Comparison of ENCODE assay signal across 8 cellular contexts in genomic region chr5:180070726-180071417, GRCh38. TPM values are rescaled to one million over a fixed set of nuclear protein-coding genes. Genes with fewer than 3 reads are reported as not detected.
DNase-seq lines count a peak whose midpoint lies in the region; ATAC-seq and TF ChIP-seq lines count a peak whose summit lies in the region.

No MANE protein-coding gene starts in this region.

- DNase-seq in NCI-H524 (lab: John Stamatoyannopoulos, UW) (peak; percentile 34 to 46), NCI-H524 treated with DMSO at 0.1 percent for 48 hours (lab: John Stamatoyannopoulos, UW) (no peak), Kasumi-1 (lab: John Stamatoyannopoulos, UW) (peak; percentile 55 to 80), mucosa of descending colon (peak in 1 of 3 donors; percentile 41), transverse colon (peak; percentile 33)

- intact Hi-C loops in mucosa of descending colon (cut with DNase I, micrococcal nuclease) (no loop called here), transverse colon (cut with DNase I; ENCODE audit: low total_unique reads) (no loop called here)

- no peak for TF ChIP-seq EP300 in transverse colon (IDR thresholded peaks at IDR 0.05; ENCODE audit: low read depth)

- H3K27me3 ChIP-seq in transverse colon, result no peaks in the 10 kb centered on the region

- ATAC-seq in esophagus mucosa, result peak; percentile 12
- ATAC-seq in mucosa of descending colon, result peak; percentile 46
- ATAC-seq in HG03097 (IDR thresholded peaks at IDR 0.05; ENCODE audit: low FRiP score, unreplicated experiment), result no peak

- H3K36me3 ChIP-seq in mucosa of descending colon (ENCODE audit: low read depth) (no peaks in the 10 kb centered on the region), transverse colon (no peaks in the 10 kb centered on the region)

- TF ChIP-seq CTCF in WI38 (IDR thresholded peaks at IDR 0.05; ENCODE audit: low read depth, low read length) (no peak), mucosa of descending colon (IDR thresholded peaks at IDR 0.05) (no peak), transverse colon (IDR thresholded peaks at IDR 0.05) (no peak)

- peak overlapping the region; percentile 96 to 99 (median 97) for H3K27ac ChIP-seq in transverse colon

- H3K4me3 ChIP-seq in WI38 (ENCODE audit: low read depth, low read length) (peak overlapping the region; percentile 69), mucosa of descending colon (peak overlapping the region; percentile 67), transverse colon (peak overlapping the region; percentile 79 to 98 (median 88))

- TF ChIP-seq POLR2A in transverse colon (IDR thresholded peaks at IDR 0.05), result no peak

- H3K9me3 ChIP-seq in mucosa of descending colon, result no peaks in the 10 kb centered on the region
- no peaks in the 10 kb centered on the region for H3K9me3 ChIP-seq in transverse colon

- in situ Hi-C loops in transverse colon (cut with MboI; ENCODE audit: low pct_ligation_motif_present in 1 of 4, low pct_unique_long_range_greater_than_20kb in 1 of 4, low sequenced_read_pairs in 3 of 4), result no loop called here

- H3K4me1 ChIP-seq in mucosa of descending colon (ENCODE audit: low read depth) (peaks cover 5% of the 10 kb centered on the region), transverse colon (peaks cover 4 to 34% (median 11%) of the 10 kb centered on the region in 4 donors)

- WGBS in transverse colon (ENCODE audit: low coverage in 1 of 2), 2 donors, result 3 to 6% methylated on average over 10 to 29 of the region's 33 CpGs

RNA-seq across cellular contexts. Expression of gene RNF130, which starts 0.7 kb away (rescaled TPM):
- total RNA-seq in esophagus mucosa (13.7 TPM), mucosa of descending colon (10 to 100 TPM; 36.1 to 75.7 (median 56.1) TPM), transverse colon (10 to 100 TPM; 62.2 to 95.2 (median 70.3) TPM)
